ENCODE assay signal across 8 cellular contexts in genomic region chr5:134174841-134175839, GRCh38. TPM values are rescaled to one million over a fixed set of nuclear protein-coding genes. Genes with fewer than 3 reads are reported as not detected.
A peak's percentile ranks its signal among the peaks of the same experiment; 100 is the strongest.
DNase-seq lines count a peak whose midpoint lies in the region; ATAC-seq and TF ChIP-seq lines count a peak whose summit lies in the region.

No MANE protein-coding gene starts in this region.

- H3K4me3 Mint-ChIP-seq in activated naive CD4-positive, alpha-beta T cell treated with anti-CD3 and anti-CD28 coated beads, Interleukin-2, amount 10 ng/mL, durations not matched to agents 7 days and 5 days, result peak overlapping the region; percentile 97
- H3K4me3 Mint-ChIP-seq in natural killer cell treated with Interleukin-12 subunit alpha and Interleukin-12 subunit beta and Interleukin-15 and Interleukin-18, amount 100 ng/mL, for 72 hours, result peak overlapping the region; percentile 88

- no peak for DNase-seq in activated naive CD4-positive, alpha-beta T cell treated with anti-CD3 and anti-CD28 coated beads, Interleukin-2, amount 10 ng/mL, durations not matched to agents 7 days and 5 days
- no peak for DNase-seq in activated naive CD4-positive, alpha-beta T cell treated with Interleukin-2 at 50 U/mL for 16 hours
- DNase-seq in PC-9 (peak; percentile 8 to 59), GDM1 (lab: John Stamatoyannopoulos, UW) (no peak)
- no peak for DNase-seq in natural killer cell treated with Interleukin-12 subunit alpha and Interleukin-12 subunit beta and Interleukin-15 and Interleukin-18, amount 100 ng/mL, for 72 hours (ENCODE audit: low spot score)
- no peak for DNase-seq in stimulated activated CD4-positive, alpha-beta T cell treated with anti-CD3 and anti-CD28 coated beads, Interleukin-4, amount 100 ng/mL, for 24 hours

- H3K79me2 ChIP-seq in PC-9 (ENCODE audit: low read depth), result peaks cover 66% of the 10 kb centered on the region

- H3K4me1 ChIP-seq in PC-9 (replicated peaks; ENCODE audit: insufficient read depth) (peaks cover 23% of the 10 kb centered on the region), duodenal mucosa (ENCODE audit: control insufficient read depth in 1 of 2, insufficient read depth in 2 of 2, low read length in 2 of 2) (peaks cover 28 to 40% of the 10 kb centered on the region in 2 donors)

- no peak for TF ChIP-seq CTCF in PC-9 (conservative IDR thresholded peaks at IDR 0.05)

- no TSS peak for BruUV-seq in PC-9 (replicated peaks; lab: Mats Ljungman, UMichigan)

- H3K27ac Mint-ChIP-seq in activated naive CD4-positive, alpha-beta T cell treated with anti-CD3 and anti-CD28 coated beads, Interleukin-2, amount 10 ng/mL, durations not matched to agents 7 days and 5 days, result peak overlapping the region; percentile 99
- H3K27ac Mint-ChIP-seq in natural killer cell treated with Interleukin-12 subunit alpha and Interleukin-12 subunit beta and Interleukin-15 and Interleukin-18, amount 100 ng/mL, for 72 hours, result peak overlapping the region; percentile 83 to 96

- H3K27me3 Mint-ChIP-seq in activated naive CD4-positive, alpha-beta T cell treated with anti-CD3 and anti-CD28 coated beads, Interleukin-2, amount 10 ng/mL, durations not matched to agents 7 days and 5 days, result peaks cover 10% of the 10 kb centered on the region
- H3K27me3 Mint-ChIP-seq in natural killer cell treated with Interleukin-12 subunit alpha and Interleukin-12 subunit beta and Interleukin-15 and Interleukin-18, amount 100 ng/mL, for 72 hours, result no peaks in the 10 kb centered on the region

- H3K36me3 ChIP-seq in PC-9 (ENCODE audit: low read depth), result peaks cover 25% of the 10 kb centered on the region
- H3K36me3 ChIP-seq in duodenal mucosa (ENCODE audit: control insufficient read depth in 1 of 2, insufficient read depth in 2 of 2, low read length in 2 of 2), result peaks cover 8 to 31% of the 10 kb centered on the region in 2 donors

- ATAC-seq in natural killer cell treated with Interleukin-12 subunit alpha and Interleukin-12 subunit beta and Interleukin-15 and Interleukin-18, amount 100 ng/mL, for 72 hours, result no peak
- no peak for ATAC-seq in GM21529 (IDR thresholded peaks at IDR 0.05; ENCODE audit: unreplicated experiment)

- no peak overlapping the region for H2AFZ ChIP-seq in PC-9

- H3K4me3 ChIP-seq in PC-9 (peak overlapping the region; percentile 93), duodenal mucosa (ENCODE audit: low read depth in 1 of 2, low read length in 2 of 2) (peak overlapping the region; percentile 85 to 89)

- no peaks in the 10 kb centered on the region for H3K9me3 Mint-ChIP-seq in activated naive CD4-positive, alpha-beta T cell treated with anti-CD3 and anti-CD28 coated beads, Interleukin-2, amount 10 ng/mL, durations not matched to agents 7 days and 5 days
- H3K9me3 Mint-ChIP-seq in natural killer cell treated with Interleukin-12 subunit alpha and Interleukin-12 subunit beta and Interleukin-15 and Interleukin-18, amount 100 ng/mL, for 72 hours, result no peaks in the 10 kb centered on the region

- no peaks in the 10 kb centered on the region for H3K9me2 ChIP-seq in PC-9 (ENCODE audit: insufficient read depth)

- POLR2A ChIA-PET in PC-9 (lab: Charles Lee; ENCODE audit: unreplicated experiment), result interaction anchor here (0.6 kb wide), 1 partner anchor 979 kb away, joined by 9 read pairs; no protein-coding TSS in a partner anchor

- H3K27me3 ChIP-seq in PC-9 (ENCODE audit: insufficient read depth, low read depth) (no peaks in the 10 kb centered on the region), duodenal mucosa (ENCODE audit: control insufficient read depth in 1 of 2, insufficient read depth in 2 of 2, low read length in 2 of 2) (no peaks in the 10 kb centered on the region)

- H3K9ac ChIP-seq in duodenal mucosa (ENCODE audit: low read depth in 1 of 2, low read length in 2 of 2), result peak overlapping the region; percentile 86 to 97

- CTCF ChIA-PET in activated naive CD4-positive, alpha-beta T cell treated with anti-CD3 and anti-CD28 coated beads, Interleukin-2, amount 10 ng/mL, durations not matched to agents 7 days and 5 days (lab: Charles Lee), result interaction anchor here (0.6 to 2.9 kb wide), 3 partner anchors 34 to 135 kb away, joined by 3 to 10 read pairs (median 4); no protein-coding TSS in a partner anchor
- CTCF ChIA-PET in PC-9 (lab: Charles Lee), result no interaction called here

- H3K4me1 Mint-ChIP-seq in activated naive CD4-positive, alpha-beta T cell treated with anti-CD3 and anti-CD28 coated beads, Interleukin-2, amount 10 ng/mL, durations not matched to agents 7 days and 5 days, result peaks cover 31% of the 10 kb centered on the region
- H3K4me1 Mint-ChIP-seq in natural killer cell treated with Interleukin-12 subunit alpha and Interleukin-12 subunit beta and Interleukin-15 and Interleukin-18, amount 100 ng/mL, for 72 hours (ENCODE audit: low read depth in 2 of 2), result peaks cover 30 to 34% of the 10 kb centered on the region in 2 donors

- intact Hi-C loops in PC-9 (cut with micrococcal nuclease; ENCODE audit: unreplicated experiment), result loop anchor here (5.0 kb wide), 4 partner anchors 52 to 562 kb away; partner anchors contain the start of genes CAMLG and PPP2CA

- H3K9me3 ChIP-seq in PC-9 (ENCODE audit: insufficient read depth, low read depth) (no peaks in the 10 kb centered on the region), duodenal mucosa (ENCODE audit: control insufficient read depth in 1 of 2, low read length in 2 of 2) (no peaks in the 10 kb centered on the region)

- H3K36me3 Mint-ChIP-seq in activated naive CD4-positive, alpha-beta T cell treated with anti-CD3 and anti-CD28 coated beads, Interleukin-2, amount 10 ng/mL, durations not matched to agents 7 days and 5 days, result peaks cover 26% of the 10 kb centered on the region
- peaks cover 17% of the 10 kb centered on the region for H3K36me3 Mint-ChIP-seq in natural killer cell treated with Interleukin-12 subunit alpha and Interleukin-12 subunit beta and Interleukin-15 and Interleukin-18, amount 100 ng/mL, for 72 hours

- peak overlapping the region; percentile 93 for H3K27ac ChIP-seq in PC-9
- no peak overlapping the region for H3K27ac ChIP-seq in duodenal mucosa (ENCODE audit: low read depth, low read length)

- peaks cover 52% of the 10 kb centered on the region for H4K20me1 ChIP-seq in PC-9 (ENCODE audit: insufficient read depth)

- H3F3A ChIP-seq in PC-9 (ENCODE audit: insufficient read depth, low read depth), result peaks cover 43% of the 10 kb centered on the region

- H3K4me2 ChIP-seq in PC-9, result peak overlapping the region; percentile 92

RNA-seq across cellular contexts. Expression of gene SKP1, which starts 1.6 kb away (rescaled TPM):
- total RNA-seq in PC-9 (2021), result 335 and 409 TPM in 2 replicates
- 100 to 1,000 TPM; 162 to 210 TPM for total RNA-seq in natural killer cell treated with Interleukin-12 subunit alpha and Interleukin-12 subunit beta and Interleukin-15 and Interleukin-18, amount 100 ng/mL, for 72 hours

RNA-seq across cellular contexts. Expression of gene PPP2CA, which starts 50.7 kb away (rescaled TPM):
- total RNA-seq in PC-9 (2021), result 146 and 149 TPM in 2 replicates
- total RNA-seq in natural killer cell treated with Interleukin-12 subunit alpha and Interleukin-12 subunit beta and Interleukin-15 and Interleukin-18, amount 100 ng/mL, for 72 hours, result 100 to 1,000 TPM; 126 to 185 TPM

Comparison
In these comparisons a context has a peak if more than half of its experiments do, and no peak if none do; other contexts are left out.
1. DNase-seq: peak in PC-9 (2 of 2); none in activated naive CD4-positive, alpha-beta T cell treated with anti-CD3 and anti-CD28 coated beads, Interleukin-2, amount 10 ng/mL, durations not matched to agents 7 days and 5 days (single experiment), activated naive CD4-positive, alpha-beta T cell treated with Interleukin-2 at 50 U/mL for 16 hours (single experiment), natural killer cell treated with Interleukin-12 subunit alpha and Interleukin-12 subunit beta and Interleukin-15 and Interleukin-18, amount 100 ng/mL, for 72 hours (single experiment), GDM1 (single experiment) and stimulated activated CD4-positive, alpha-beta T cell treated with anti-CD3 and anti-CD28 coated beads, Interleukin-4, amount 100 ng/mL, for 24 hours (single experiment).